ENCODE assay signal across 8 cellular contexts in genomic region chr2:73202156-73203054, GRCh38. TPM values are rescaled to one million over a fixed set of nuclear protein-coding genes. Genes with fewer than 3 reads are reported as not detected.
DNase-seq lines count a peak whose midpoint lies in the region; ATAC-seq and TF ChIP-seq lines count a peak whose summit lies in the region.

NOTO (plus strand) TSS chr2:73202574; CDS start chr2:73202667, 93 bp downstream.

- no peaks in the 10 kb centered on the region for H3K9me3 Mint-ChIP-seq in chondrocyte (ENCODE audit: low read depth)

- CTCF ChIA-PET in AG04449 (lab: Yijun Ruan, JAX): interaction anchor here (1.4 to 4.1 kb wide), 3 partner anchors 10 to 309 kb away, joined by 6 to 28 read pairs (median 11); no protein-coding TSS in a partner anchor

- TF ChIP-seq CTCF in AG04449 (IDR thresholded peaks at IDR 0.05; ENCODE audit: insufficient read depth, low read length, missing control alignments) (no peak), chondrocyte (IDR thresholded peaks at IDR 0.05) (no peak), mucosa of descending colon (IDR thresholded peaks at IDR 0.05) (no peak)

- H3K4me1 ChIP-seq in mucosa of descending colon (ENCODE audit: low read depth): peaks cover 14% of the 10 kb centered on the region

- intact Hi-C loops in mucosa of descending colon (cut with DNase I, micrococcal nuclease): no loop called here

- H3K27me3 Mint-ChIP-seq in chondrocyte (ENCODE audit: low read depth): peaks cover 47% of the 10 kb centered on the region

- H3K27ac Mint-ChIP-seq in chondrocyte (ENCODE audit: unreplicated experiment): no peak within 1 kb of the TSS

- ATAC-seq in mucosa of descending colon (peak; percentile 42), GM21723 (IDR thresholded peaks at IDR 0.05; ENCODE audit: unreplicated experiment) (no peak), GM18511 (IDR thresholded peaks at IDR 0.05; ENCODE audit: unreplicated experiment) (no peak)

- no peaks in the 10 kb centered on the region for H3K9me3 ChIP-seq in mucosa of descending colon

- no peaks in the 10 kb centered on the region for H3K36me3 ChIP-seq in mucosa of descending colon (ENCODE audit: low read depth)

- POLR2A ChIA-PET in AG04449 (lab: Yijun Ruan, JAX): no interaction called here

- peaks cover 1% of the 10 kb centered on the region for H3K36me3 Mint-ChIP-seq in chondrocyte (ENCODE audit: low read depth)

- DNase-seq in AG04449 (ENCODE audit: low read depth, low spot score) (no peak), HuH-7.5 (ENCODE audit: low spot score) (peak; percentile 32), chondrocyte (ENCODE audit: low spot score) (peak; percentile 79), mucosa of descending colon (no peak), RPMI8226 (no peak), HPDE6-E6E7 (ENCODE audit: extremely low spot score) (no peak)

- peak within 1 kb of the TSS; percentile 42 for H3K4me3 Mint-ChIP-seq in chondrocyte (ENCODE audit: unreplicated experiment)

- peaks cover 6% of the 10 kb centered on the region for H3K4me1 Mint-ChIP-seq in chondrocyte (ENCODE audit: low read depth)

- H3K4me3 ChIP-seq in AG04449 (ENCODE audit: low read depth, low read length) (peak within 1 kb of the TSS; percentile 16), mucosa of descending colon (no peak within 1 kb of the TSS)

RNA-seq across cellular contexts. Expression of gene NOTO, which starts in this region (rescaled TPM):
- total RNA-seq in chondrocyte (not detected in 3 replicates), mucosa of descending colon (not detected)

Comparison
In these comparisons a context has a peak if more than half of its experiments do, and no peak if none do; other contexts are left out.
1. Peak in DNase-seq in chondrocyte; RNA of the gene not detected or under 1 TPM.
2. Peak in ATAC-seq in mucosa of descending colon; RNA of the gene not detected or under 1 TPM.